In the genomic region with DNA sequence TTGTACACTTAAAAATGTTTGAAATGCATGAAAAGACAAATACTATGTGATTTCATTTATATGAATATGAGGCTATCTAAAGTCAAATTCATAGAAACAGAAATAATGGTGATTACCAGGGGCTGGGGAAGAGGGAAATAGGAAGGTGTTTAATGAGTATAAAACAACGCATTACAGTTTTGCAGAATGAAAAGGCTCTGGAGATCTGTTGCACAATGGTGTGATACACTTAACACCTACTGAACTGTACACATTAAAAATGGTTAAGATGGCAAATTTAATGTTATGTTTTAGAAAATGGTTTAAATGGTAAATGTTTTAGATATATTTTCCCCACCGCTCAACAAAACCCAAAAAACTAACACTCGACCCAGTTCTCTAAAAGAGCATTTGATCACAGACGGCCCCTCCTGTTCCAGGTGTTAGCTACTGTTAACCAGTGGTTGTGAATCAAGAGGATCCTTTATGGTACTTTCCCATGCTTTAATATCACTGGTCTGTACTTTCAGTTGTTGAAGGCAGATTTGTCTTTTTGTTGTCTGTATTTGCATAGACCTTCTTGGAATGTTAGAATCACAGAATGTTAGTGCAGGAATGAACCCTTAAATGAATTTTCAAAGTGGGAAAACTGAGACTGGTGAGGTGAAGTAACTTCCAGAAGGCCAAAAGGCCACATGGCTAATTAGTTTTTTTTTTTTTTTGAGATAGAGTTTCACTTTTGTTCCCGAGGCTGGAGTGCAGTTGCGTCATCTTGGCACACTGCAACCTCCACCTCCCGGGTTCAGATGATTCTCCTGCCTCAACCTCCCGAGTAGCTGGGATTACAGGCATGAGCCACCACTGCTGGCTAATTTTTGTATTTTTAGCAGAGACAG, we compare ENCODE assay signal across 8 cellular contexts. TPM values are rescaled to one million over a fixed set of nuclear protein-coding genes. Genes with fewer than 3 reads are reported as not detected.
DNase-seq lines count a peak whose midpoint lies in the region; ATAC-seq, FAIRE-seq and TF ChIP-seq lines count a peak whose summit lies in the region.

No MANE protein-coding gene starts in this region.

- H3K27ac ChIP-seq in HUES64 (ENCODE audit: low read depth, low read length): 0 out of 2 replicates have a peak overlapping the region, but pooled peaks have one; percentile 11
- peak overlapping the region; percentile 2 for H3K27ac ChIP-seq in colonic mucosa

- peak overlapping the region; percentile 28 for H3K4me3 Mint-ChIP-seq in natural killer cell treated with Interleukin-12 subunit alpha and Interleukin-12 subunit beta and Interleukin-15 and Interleukin-18, amount 100 ng/mL, for 72 hours

- no peak for TF ChIP-seq POLR2A in GM12892 (IDR thresholded peaks at IDR 0.05; ENCODE audit: low read depth, low read length)

- H3K9me3 Mint-ChIP-seq in natural killer cell treated with Interleukin-12 subunit alpha and Interleukin-12 subunit beta and Interleukin-15 and Interleukin-18, amount 100 ng/mL, for 72 hours: no peaks in the 10 kb centered on the region

- H3K27ac Mint-ChIP-seq in natural killer cell treated with Interleukin-12 subunit alpha and Interleukin-12 subunit beta and Interleukin-15 and Interleukin-18, amount 100 ng/mL, for 72 hours: peak overlapping the region; percentile 13 to 80

- peaks cover 13% of the 10 kb centered on the region for H3K36me3 ChIP-seq in HUES64 (ENCODE audit: insufficient read depth, low read length)
- no peaks in the 10 kb centered on the region for H3K36me3 ChIP-seq in colonic mucosa

- peak; percentile 75 for FAIRE-seq in GM12892 (lab: Jason Lieb, UNC)

- H3K4me1 ChIP-seq in HUES64 (ENCODE audit: insufficient read depth, low read length) (peaks cover 10% of the 10 kb centered on the region), colonic mucosa (peaks cover 11% of the 10 kb centered on the region)

- no peak for TF ChIP-seq CTCF in colonic mucosa (IDR thresholded peaks at IDR 0.05)

- H3K36me3 Mint-ChIP-seq in natural killer cell treated with Interleukin-12 subunit alpha and Interleukin-12 subunit beta and Interleukin-15 and Interleukin-18, amount 100 ng/mL, for 72 hours: no peaks in the 10 kb centered on the region

- WGBS in HUES64: 94% methylated on average over 8 of the region's 8 CpGs

- H3K4me3 ChIP-seq in HUES64 (ENCODE audit: low read length) (no peak overlapping the region), colonic mucosa (no peak overlapping the region)

- no peaks in the 10 kb centered on the region for H3K27me3 Mint-ChIP-seq in natural killer cell treated with Interleukin-12 subunit alpha and Interleukin-12 subunit beta and Interleukin-15 and Interleukin-18, amount 100 ng/mL, for 72 hours

- H3K4me1 Mint-ChIP-seq in natural killer cell treated with Interleukin-12 subunit alpha and Interleukin-12 subunit beta and Interleukin-15 and Interleukin-18, amount 100 ng/mL, for 72 hours (ENCODE audit: low read depth in 2 of 2): peaks cover 43 to 56% of the 10 kb centered on the region in 2 donors

- peak; percentile 70 to 73 for ATAC-seq in natural killer cell treated with Interleukin-12 subunit alpha and Interleukin-12 subunit beta and Interleukin-15 and Interleukin-18, amount 100 ng/mL, for 72 hours
- ATAC-seq in HG03280 (IDR thresholded peaks at IDR 0.05; ENCODE audit: unreplicated experiment): no peak

- DNase-seq in GM12892 (ENCODE audit: insufficient read length) (no peak), colonic mucosa (peak; percentile 48), Kasumi-1 (lab: John Stamatoyannopoulos, UW) (no peak), DMS153 treated with DMSO at 0.1 percent for 48 hours (lab: John Stamatoyannopoulos, UW; ENCODE audit: unreplicated experiment) (no peak), HPDE6-E6E7 (ENCODE audit: extremely low spot score) (no peak)
- DNase-seq in natural killer cell treated with Interleukin-12 subunit alpha and Interleukin-12 subunit beta and Interleukin-15 and Interleukin-18, amount 100 ng/mL, for 72 hours (ENCODE audit: low spot score): peak; percentile 65

- intact Hi-C loops in colonic mucosa (cut with DNase I): no loop called here

- H3K27me3 ChIP-seq in HUES64 (ENCODE audit: insufficient read depth, low read length) (no peaks in the 10 kb centered on the region), colonic mucosa (no peaks in the 10 kb centered on the region)

- H3K9me3 ChIP-seq in HUES64 (ENCODE audit: insufficient read depth, low read depth, low read length) (no peaks in the 10 kb centered on the region), colonic mucosa (no peaks in the 10 kb centered on the region)

- H3K9ac ChIP-seq in HUES64 (ENCODE audit: low read depth, low read length) (no peak overlapping the region), colonic mucosa (ENCODE audit: low read depth in 2 of 2, low read length in 2 of 2) (peak overlapping the region in 1 of 2 donors; percentile 51)

RNA-seq across cellular contexts. Expression of a gene that starts 10.2 kb away (rescaled TPM):
- polyA plus RNA-seq in GM12892 (2012; ENCODE audit: missing spikeins): 68.0 TPM
- 74.0 TPM for polyA plus RNA-seq in HUES64 (2013, experiment 1 of 2)
- polyA plus RNA-seq in HUES64 (2013, experiment 2 of 2): 80.1 TPM
- 100 to 1,000 TPM; 195 to 206 TPM for total RNA-seq in colonic mucosa
- 100 to 1,000 TPM in 1 of 2 donors, 10 to 100 TPM in 1; 92.2 to 126 TPM for total RNA-seq in natural killer cell treated with Interleukin-12 subunit alpha and Interleukin-12 subunit beta and Interleukin-15 and Interleukin-18, amount 100 ng/mL, for 72 hours

Comparison
In these comparisons a context has a peak if more than half of its experiments do, and no peak if none do; other contexts are left out.
1. DNase-seq: peak in colonic mucosa (single experiment) and natural killer cell treated with Interleukin-12 subunit alpha and Interleukin-12 subunit beta and Interleukin-15 and Interleukin-18, amount 100 ng/mL, for 72 hours (single experiment); none in GM12892 (single experiment), Kasumi-1 (0 of 2), DMS153 treated with DMSO at 0.1 percent for 48 hours (single experiment) and HPDE6-E6E7 (single experiment).